8 cellular contexts compared by ENCODE assay signal in the genomic region with DNA sequence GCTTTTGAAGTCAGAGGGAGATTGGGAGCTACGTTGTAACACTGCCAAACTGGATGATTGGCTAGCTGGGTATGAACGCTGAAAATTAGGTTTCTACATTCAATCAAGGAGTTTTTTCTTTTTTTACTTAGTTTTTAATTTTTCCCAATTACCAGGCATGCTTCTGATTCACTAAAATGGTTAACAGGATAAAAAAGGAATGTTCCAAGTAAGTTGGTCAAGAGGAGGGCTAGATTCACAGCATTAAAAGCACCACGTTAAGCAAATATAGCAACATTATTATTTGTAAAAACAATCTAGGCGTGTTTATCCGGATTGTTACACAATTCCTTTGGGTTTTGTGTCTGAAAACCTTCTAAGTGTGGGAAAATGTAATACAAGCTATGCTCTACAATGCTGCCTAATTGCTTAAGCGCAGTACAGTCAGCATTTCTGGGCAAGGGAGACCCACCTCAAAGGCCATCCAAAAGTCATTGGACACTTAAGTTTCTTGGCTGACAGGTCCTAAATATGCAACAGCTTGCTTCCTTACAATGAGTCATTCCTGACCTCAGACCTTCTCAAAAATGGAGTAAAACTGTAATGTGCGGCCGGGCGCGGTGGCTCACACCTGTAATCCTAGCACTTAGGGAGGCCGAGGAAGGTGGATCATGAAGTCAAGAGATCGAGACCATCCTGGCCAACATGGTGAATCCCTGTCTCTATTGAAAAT. TPM values are rescaled to one million over a fixed set of nuclear protein-coding genes. Genes with fewer than 3 reads are reported as not detected.
DNase-seq lines count a peak whose midpoint lies in the region; ATAC-seq and TF ChIP-seq lines count a peak whose summit lies in the region.

No MANE protein-coding gene starts in this region.

- H3K4me2 ChIP-seq in GM23338: peak overlapping the region; percentile 99

- no peak for ATAC-seq in GM23338
- no peak for ATAC-seq in HG02884 (IDR thresholded peaks at IDR 0.05; ENCODE audit: unreplicated experiment)
- no peak for ATAC-seq in HG02642 (IDR thresholded peaks at IDR 0.05; ENCODE audit: poor library complexity, unreplicated experiment)
- ATAC-seq in GM21515 (IDR thresholded peaks at IDR 0.05; ENCODE audit: unreplicated experiment): no peak

- peaks cover 45% of the 10 kb centered on the region for H3K36me3 ChIP-seq in GM23338 (ENCODE audit: insufficient read depth)
- H3K36me3 ChIP-seq in colonic mucosa: peaks cover 6% of the 10 kb centered on the region
- peaks cover 46% of the 10 kb centered on the region for H3K36me3 ChIP-seq in mesodermal cell (ENCODE audit: control insufficient read depth, insufficient read depth, low read length)
- peaks cover 6% of the 10 kb centered on the region for H3K36me3 ChIP-seq in urinary bladder (ENCODE audit: insufficient read depth)

- peaks cover 57% of the 10 kb centered on the region for H3F3A ChIP-seq in GM23338 (replicated peaks; ENCODE audit: low read depth)

- no peaks in the 10 kb centered on the region for H3K9me3 ChIP-seq in colonic mucosa
- no peaks in the 10 kb centered on the region for H3K9me3 ChIP-seq in mesodermal cell (ENCODE audit: control insufficient read depth, low read length)

- peaks cover 33% of the 10 kb centered on the region for H3K27me3 Mint-ChIP-seq in GM23338 (ENCODE audit: insufficient read depth, low read depth, poor library complexity)

- H3K27ac ChIP-seq in GM23338 (ENCODE audit: low read depth) (peak overlapping the region; percentile 96), RWPE1 (peak overlapping the region; percentile 91), colonic mucosa (peak overlapping the region; percentile 92), mesodermal cell (ENCODE audit: low read depth, low read length, severe bottlenecking) (peak overlapping the region; percentile 68), urinary bladder (ENCODE audit: low read depth) (no peak overlapping the region)

- no peaks in the 10 kb centered on the region; the same call in 2 of the 3 replicates for H3K9me3 Mint-ChIP-seq in GM23338

- CTCF ChIA-PET in RWPE1 (lab: Yijun Ruan, JAX): no interaction called here

- peaks cover 31% of the 10 kb centered on the region for H3K4me1 Mint-ChIP-seq in GM23338

- intact Hi-C loops in colonic mucosa (cut with DNase I): no loop called here

- H2AFZ ChIP-seq in GM23338: no peak overlapping the region

- H3K4me1 ChIP-seq in GM23338 (ENCODE audit: insufficient read depth) (peaks cover 22% of the 10 kb centered on the region), colonic mucosa (peaks cover 11% of the 10 kb centered on the region), mesodermal cell (ENCODE audit: control insufficient read depth, insufficient read depth, low read length, poor library complexity, severe bottlenecking) (peaks cover 24% of the 10 kb centered on the region), urinary bladder (ENCODE audit: insufficient read depth) (no peaks in the 10 kb centered on the region)

- DNase-seq in GM23338 (ENCODE audit: low spot score) (no peak), RWPE1 (ENCODE audit: low spot score) (peak; percentile 35), colonic mucosa (no peak)

- peak overlapping the region; percentile 98 for H3K4me3 Mint-ChIP-seq in GM23338

- H4K20me1 ChIP-seq in GM23338 (replicated peaks; ENCODE audit: insufficient read depth): peaks cover 36% of the 10 kb centered on the region

- H3K4me3 ChIP-seq in GM23338 (peak overlapping the region; percentile 99), colonic mucosa (peak overlapping the region; percentile 86), mesodermal cell (ENCODE audit: extremely low read depth, insufficient read depth, low read length, poor library complexity, severe bottlenecking) (peak overlapping the region; percentile 90), urinary bladder (ENCODE audit: low read depth, low read length) (peak overlapping the region; percentile 87)

- peak overlapping the region; percentile 95 for H3K9ac ChIP-seq in colonic mucosa (ENCODE audit: low read depth in 2 of 2, low read length in 2 of 2)

- TF ChIP-seq CTCF in GM23338 (conservative IDR thresholded peaks at IDR 0.05; ENCODE audit: low read depth in 2 of 2) (no peak), RWPE1 (conservative IDR thresholded peaks at IDR 0.05; ENCODE audit: low read depth) (no peak), colonic mucosa (IDR thresholded peaks at IDR 0.05) (no peak)

- POLR2A ChIA-PET in RWPE1 (lab: Yijun Ruan, JAX; ENCODE audit: low non-redundant PET): interaction anchor here (0.6 to 2.3 kb wide), 7 partner anchors 9 to 82 kb away, joined by 3 to 19 read pairs (median 7); no protein-coding TSS in a partner anchor

- H3K27ac Mint-ChIP-seq in GM23338: peak overlapping the region; percentile 99

- 9 to 10% methylated on average over 6 to 7 of the region's 12 CpGs for WGBS in mesodermal cell (ENCODE audit: insufficient coverage in 2 of 2), 2 experiments
- WGBS in urinary bladder: 22% methylated on average over 12 of the region's 12 CpGs

- no peaks in the 10 kb centered on the region for H3K27me3 ChIP-seq in GM23338 (ENCODE audit: insufficient read depth)
- H3K27me3 ChIP-seq in colonic mucosa: no peaks in the 10 kb centered on the region

- peaks cover 77% of the 10 kb centered on the region for H3K36me3 Mint-ChIP-seq in GM23338 (ENCODE audit: low read depth)

- peaks cover 64% of the 10 kb centered on the region for H3K79me2 ChIP-seq in GM23338 (replicated peaks; ENCODE audit: insufficient read depth)

- H3K9me2 ChIP-seq in GM23338 (ENCODE audit: insufficient read depth): no peaks in the 10 kb centered on the region

TF ChIP-seq in GM23338, 12 proteins besides CTCF, POLR2A, EP300 and RAD21:
- TF ChIP-seq ZNF114 (CRISPR knock-in tag; IDR thresholded peaks at IDR 0.05): no peak
- TF ChIP-seq ZNF331 (CRISPR knock-in tag; IDR thresholded peaks at IDR 0.05; ENCODE audit: low read depth): no peak
- peak; percentile 30 for TF ChIP-seq POLR2AphosphoS5 (IDR thresholded peaks at IDR 0.05; ENCODE audit: low read depth)

RNA-seq across cellular contexts. Expression of a gene that starts 1.2 kb away (rescaled TPM):
- total RNA-seq in GM23338 (2014; rRNA removed; shearing (Covaris generic)): 4,855 and 4,916 TPM in 2 replicates
- polyA plus RNA-seq in GM23338 (2016; fragmentation: Nextera tagmentation; extraction: Ambion mirVana) (2,219 and 2,404 TPM in 2 replicates), urinary bladder (3,611 TPM)
- total RNA-seq in colonic mucosa (1,000 to 10,000 TPM; 1,834 to 2,096 TPM), urinary bladder (1,987 TPM)
- 3,564 TPM for polyA plus RNA-seq in mesodermal cell (2013, experiment 1 of 2)
- 3,441 TPM for polyA plus RNA-seq in mesodermal cell (2013, experiment 2 of 2)

RNA-seq across cellular contexts. Expression of a gene that starts 5.2 kb away (rescaled TPM):
- 141 and 177 TPM in 2 replicates for total RNA-seq in GM23338 (2014; rRNA removed; shearing (Covaris generic))
- 18.0 and 18.2 TPM in 2 replicates for polyA plus RNA-seq in GM23338 (2016; fragmentation: Nextera tagmentation; extraction: Ambion mirVana)
- 100 to 1,000 TPM in 1 of 2 donors, 10 to 100 TPM in 1; 53.4 to 144 TPM for total RNA-seq in colonic mucosa
- polyA plus RNA-seq in mesodermal cell (2013, experiment 1 of 2): 50.4 TPM
- polyA plus RNA-seq in mesodermal cell (2013, experiment 2 of 2): 37.7 TPM
- total RNA-seq in urinary bladder: 76.9 TPM
- polyA plus RNA-seq in urinary bladder: 30.4 TPM
